ENCODE assay signal across 1 cellular context in genomic region chr3:16094644-16095272, GRCh38.
TF ChIP-seq lines count a peak whose summit lies in the region.

No MANE protein-coding gene starts in this region.

TF ChIP-seq in endothelial cell of umbilical vein, 7 proteins besides CTCF, POLR2A, EP300 and RAD21:
- no peak for TF ChIP-seq MAX (IDR thresholded peaks at IDR 0.05; ENCODE audit: insufficient read depth, insufficient read length)
- TF ChIP-seq GATA2 (IDR thresholded peaks at IDR 0.05; ENCODE audit: insufficient read depth, insufficient read length, low read depth, low read length): no peak
